In genomic region chr15:35673093-35673573, GRCh38 we compare ENCODE assay signal across 9 cellular contexts.
DNase-seq lines count a peak whose midpoint lies in the region; ATAC-seq and TF ChIP-seq lines count a peak whose summit lies in the region.
"Had no signal": no experiment of that assay in that cellular context is flagged by ENCODE, and none has a peak within 500 bp of the region (broad histone marks: within the 10 kb centered on the region; RNA-seq: fewer than 3 reads in every experiment).

No MANE protein-coding gene starts in this region.

- H3K9ac ChIP-seq in mucosa of rectum (ENCODE audit: low read depth in 1 of 2, low read length in 2 of 2): no peak overlapping the region

- no peaks in the 10 kb centered on the region for H3F3A ChIP-seq in PC-9 (ENCODE audit: insufficient read depth, low read depth)

- H3K27ac ChIP-seq in mucosa of rectum (ENCODE audit: low read depth in 2 of 2, low read length in 2 of 2) (no peak overlapping the region), PC-9 (no peak overlapping the region)

- no peak for TF ChIP-seq POLR2A in GM18505 (IDR thresholded peaks at IDR 0.05; ENCODE audit: borderline replicate concordance, extremely low read depth, insufficient read depth, insufficient read length)

- ATAC-seq in GM18505 (IDR thresholded peaks at IDR 0.05; ENCODE audit: unreplicated experiment): peak; percentile 68
- ATAC-seq in HG02852 (IDR thresholded peaks at IDR 0.05; ENCODE audit: unreplicated experiment): peak; percentile 64
- peak; percentile 73 to 90 for ATAC-seq in activated naive CD4-positive, alpha-beta T cell treated with anti-CD3 and anti-CD28 coated beads, Interleukin-2, amount 50 U/mL, for 72 hours

- H3K9me3 ChIP-seq in mucosa of rectum (ENCODE audit: control insufficient read depth in 2 of 2, low read length in 2 of 2): no peaks in the 10 kb centered on the region
- no peaks in the 10 kb centered on the region for H3K9me3 ChIP-seq in PC-9 (ENCODE audit: insufficient read depth, low read depth)

- peaks cover 8 to 10% of the 10 kb centered on the region in 2 donors for H3K9me3 Mint-ChIP-seq in activated naive CD4-positive, alpha-beta T cell treated with anti-CD3 and anti-CD28 coated beads, Interleukin-2, amount 50 U/mL, for 72 hours

- H4K20me1 ChIP-seq in PC-9 (ENCODE audit: insufficient read depth): no peaks in the 10 kb centered on the region

- no peak overlapping the region for H3K4me2 ChIP-seq in PC-9

- no peaks in the 10 kb centered on the region for H3K27me3 ChIP-seq in mucosa of rectum (ENCODE audit: control insufficient read depth in 2 of 2, insufficient read depth in 2 of 2, low read length in 2 of 2)
- no peaks in the 10 kb centered on the region for H3K27me3 ChIP-seq in PC-9 (ENCODE audit: insufficient read depth, low read depth)

- H3K79me2 ChIP-seq in PC-9 (ENCODE audit: low read depth): no peaks in the 10 kb centered on the region

- H3K4me1 ChIP-seq in mucosa of rectum (ENCODE audit: control insufficient read depth in 2 of 2, insufficient read depth in 2 of 2, low read length in 2 of 2) (peaks cover 0 to 3% of the 10 kb centered on the region in 2 donors), PC-9 (replicated peaks; ENCODE audit: insufficient read depth) (no peaks in the 10 kb centered on the region)

- H3K4me3 ChIP-seq in mucosa of rectum (ENCODE audit: low read length in 2 of 2) (peak overlapping the region; percentile 17 to 66), PC-9 (no peak overlapping the region)

- CTCF ChIA-PET in PC-9 (lab: Charles Lee): no interaction called here

- H3K9me2 ChIP-seq in PC-9 (ENCODE audit: insufficient read depth): no peaks in the 10 kb centered on the region

- peak overlapping the region; percentile 0 to 66 for H3K27ac Mint-ChIP-seq in activated naive CD4-positive, alpha-beta T cell treated with anti-CD3 and anti-CD28 coated beads, Interleukin-2, amount 50 U/mL, for 72 hours

- no peak for TF ChIP-seq CTCF in PC-9 (conservative IDR thresholded peaks at IDR 0.05)

- no peak overlapping the region for H2AFZ ChIP-seq in PC-9

- no TSS peak for BruUV-seq in PC-9 (replicated peaks; lab: Mats Ljungman, UMichigan)

- POLR2A ChIA-PET in PC-9 (lab: Charles Lee; ENCODE audit: unreplicated experiment): no interaction called here

- peak in 1 of 2 donors; percentile 19 for DNase-seq in activated naive CD4-positive, alpha-beta T cell treated with anti-CD3 and anti-CD28 coated beads, Interleukin-2, amount 50 U/mL, for 72 hours (ENCODE audit: low spot score in 2 of 2)
- DNase-seq in PC-9 (no peak), cerebellar cortex (ENCODE audit: low spot score) (no peak), GOT3 (lab: John Stamatoyannopoulos, UW) (no peak), DMS 273 treated with DMSO at 0.1 percent for 48 hours (lab: John Stamatoyannopoulos, UW) (no peak)
- DNase-seq: NCI-H2029 had no signal

- no peaks in the 10 kb centered on the region for H3K36me3 ChIP-seq in mucosa of rectum (ENCODE audit: control insufficient read depth in 2 of 2, insufficient read depth in 2 of 2, low read length in 2 of 2)
- no peaks in the 10 kb centered on the region for H3K36me3 ChIP-seq in PC-9 (ENCODE audit: low read depth)

- intact Hi-C loops in PC-9 (cut with micrococcal nuclease; ENCODE audit: unreplicated experiment): no loop called here

- H3K36me3 Mint-ChIP-seq in activated naive CD4-positive, alpha-beta T cell treated with anti-CD3 and anti-CD28 coated beads, Interleukin-2, amount 50 U/mL, for 72 hours: no peaks in the 10 kb centered on the region
